Comparison of ENCODE assay signal across 8 cellular contexts in the genomic region with DNA sequence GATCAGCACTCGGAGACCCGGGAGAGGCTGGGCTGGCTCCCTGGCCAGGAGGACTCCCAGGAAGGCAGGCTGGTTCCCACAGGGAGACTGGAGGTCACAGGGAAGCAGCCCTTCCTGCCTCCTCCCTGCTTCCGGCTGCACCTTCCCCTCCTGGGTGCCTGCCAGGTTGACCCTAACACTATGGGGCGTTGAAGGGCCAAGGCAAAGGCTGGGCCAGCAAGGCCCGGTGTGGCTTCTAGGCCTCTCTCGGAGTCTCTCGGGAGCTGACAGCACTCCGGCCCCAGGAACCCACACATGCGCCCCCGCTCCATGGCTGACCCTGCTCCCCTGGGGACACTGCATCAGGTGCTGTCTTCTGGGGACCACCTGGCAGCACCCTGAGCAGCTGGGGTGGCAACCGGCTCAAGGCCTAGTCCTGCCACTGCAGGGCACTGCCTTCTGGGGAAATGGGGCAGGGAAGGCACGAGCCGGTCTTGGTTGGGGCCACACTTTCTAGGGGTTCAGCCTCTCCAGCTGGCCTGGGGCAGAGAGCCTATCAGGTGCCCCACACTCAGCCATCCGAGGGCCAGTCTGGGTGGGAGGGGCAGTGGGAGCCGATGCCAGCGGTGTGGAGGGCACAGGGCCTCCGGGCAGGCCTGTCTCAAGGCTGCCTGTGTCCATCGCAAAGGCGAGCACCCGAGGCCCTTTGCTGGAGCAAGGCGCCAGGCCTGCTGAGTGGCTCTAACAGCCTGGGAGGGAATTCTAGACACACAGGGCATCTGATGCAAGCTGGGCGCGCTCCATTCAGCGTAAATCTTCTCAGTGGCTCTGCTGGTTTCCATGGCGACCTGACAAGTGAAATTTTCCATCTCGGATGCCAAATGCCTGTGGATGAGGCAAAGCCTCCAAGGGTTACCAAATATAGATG. TPM values are rescaled to one million over a fixed set of nuclear protein-coding genes. Genes with fewer than 3 reads are reported as not detected.
DNase-seq lines count a peak whose midpoint lies in the region; FAIRE-seq and TF ChIP-seq lines count a peak whose summit lies in the region.

No MANE protein-coding gene starts in this region.

- no peak overlapping the region for H2AFZ ChIP-seq in endothelial cell of umbilical vein (ENCODE audit: low read depth, low read length)

- H3K4me3 ChIP-seq in endothelial cell of umbilical vein (replicated peaks in 1 of 3; ENCODE audit: insufficient read depth in 1 of 3, low read depth in 1 of 3, low read length in 3 of 3) (no peak overlapping the region), muscle layer of colon (ENCODE audit: low read depth in 1 of 2, low read length in 2 of 2) (peak overlapping the region in 1 of 2 donors; percentile 27)

- H3K9me3 ChIP-seq in endothelial cell of umbilical vein (replicated peaks; ENCODE audit: control insufficient read depth, insufficient read depth, low read length) (no peaks in the 10 kb centered on the region), muscle layer of colon (ENCODE audit: low read length) (no peaks in the 10 kb centered on the region)

- no peaks in the 10 kb centered on the region for H3K79me2 ChIP-seq in endothelial cell of umbilical vein (ENCODE audit: control insufficient read depth, insufficient read depth, low read length)

- no peak for TF ChIP-seq POLR2A in endothelial cell of umbilical vein (IDR thresholded peaks at IDR 0.05; ENCODE audit: low read depth, low read length)

- FAIRE-seq in endothelial cell of umbilical vein (lab: Jason Lieb, UNC), result no peak
- FAIRE-seq in urothelium cell line (lab: Jason Lieb, UNC), result peak; percentile 9

- H3K36me3 ChIP-seq in endothelial cell of umbilical vein (ENCODE audit: control insufficient read depth in 2 of 2, extremely low read depth in 1 of 2, insufficient read depth in 2 of 2, low read length in 2 of 2) (no peaks in the 10 kb centered on the region), muscle layer of colon (ENCODE audit: insufficient read depth, low read length) (no peaks in the 10 kb centered on the region)

- no peak overlapping the region for H3K9ac ChIP-seq in endothelial cell of umbilical vein (replicated peaks; ENCODE audit: extremely low read depth, insufficient read depth, low read length)
- peak overlapping the region; percentile 35 for H3K9ac ChIP-seq in muscle layer of colon (ENCODE audit: low read length)

- intact Hi-C loops in endothelial cell of umbilical vein (cut with micrococcal nuclease), result no loop called here

- H3K27me3 ChIP-seq in endothelial cell of umbilical vein (ENCODE audit: control insufficient read depth in 2 of 2, insufficient read depth in 2 of 2, low read length in 2 of 2) (no peaks in the 10 kb centered on the region), muscle layer of colon (ENCODE audit: control insufficient read depth in 1 of 2, insufficient read depth in 2 of 2, low read length in 2 of 2) (no peaks in the 10 kb centered on the region)

- POLR2A ChIA-PET in endothelial cell of umbilical vein (lab: Charles Lee), result no interaction called here

- TF ChIP-seq CTCF in endothelial cell of umbilical vein (IDR thresholded peaks at IDR 0.05; ENCODE audit: extremely low read depth in 1 of 2, insufficient read depth in 1 of 2, low read depth in 1 of 2, low read length in 2 of 2), result no peak

- peak; percentile 37 to 78 for DNase-seq in NCI-H524 (lab: John Stamatoyannopoulos, UW)
- no peak for DNase-seq in NCI-H524 treated with DMSO at 0.1 percent for 48 hours (lab: John Stamatoyannopoulos, UW)
- peak; percentile 54 for DNase-seq in endothelial cell of umbilical vein (ENCODE audit: low read depth, low spot score)
- DNase-seq in urothelium cell line (ENCODE audit: low spot score), result peak; percentile 75
- no peak for DNase-seq in GF-D8 (lab: John Stamatoyannopoulos, UW)
- no peak for DNase-seq in NCI-H748 treated with DMSO at 0.1 percent for 48 hours (lab: John Stamatoyannopoulos, UW)
- DNase-seq in stimulated activated CD4-positive, alpha-beta T cell treated with anti-CD3 and anti-CD28 coated beads, Interleukin-4, amount 100 ng/mL, for 4 hours, result no peak

- dilution Hi-C loops in endothelial cell of umbilical vein (cut with MboI; ENCODE audit: extremely low pct_ligation_motif_present, low sequenced_read_pairs), result no loop called here

- peaks cover 38% of the 10 kb centered on the region for H3K4me1 ChIP-seq in endothelial cell of umbilical vein (ENCODE audit: control insufficient read depth, extremely low read depth, insufficient read depth, low read length)
- H3K4me1 ChIP-seq in muscle layer of colon (ENCODE audit: insufficient read depth, low read length), result peaks cover 100% of the 10 kb centered on the region

- no peak overlapping the region for H3K27ac ChIP-seq in endothelial cell of umbilical vein (ENCODE audit: insufficient read depth, low read depth, low read length)
- peak overlapping the region; percentile 93 for H3K27ac ChIP-seq in muscle layer of colon (ENCODE audit: low read depth, low read length)

- no peaks in the 10 kb centered on the region for H4K20me1 ChIP-seq in endothelial cell of umbilical vein (replicated peaks; ENCODE audit: control insufficient read depth, extremely low read depth, insufficient read depth, low read length)

- no peak overlapping the region for H3K4me2 ChIP-seq in endothelial cell of umbilical vein (ENCODE audit: insufficient read depth, low read length)

- BruUV-seq in endothelial cell of umbilical vein (replicated peaks; lab: Mats Ljungman, UMichigan), result no TSS peak

- H3K9me1 ChIP-seq in endothelial cell of umbilical vein (replicated peaks; ENCODE audit: control insufficient read depth, extremely low read depth, insufficient read depth, low read length), result no peaks in the 10 kb centered on the region

- CTCF ChIA-PET in endothelial cell of umbilical vein (lab: Charles Lee), result interaction anchor here (1.0 kb wide), 1 partner anchor 47 kb away, joined by 3 read pairs; no protein-coding TSS in a partner anchor

TF ChIP-seq in endothelial cell of umbilical vein, 7 proteins besides CTCF, POLR2A, EP300 and RAD21:
- TF ChIP-seq JUN (IDR thresholded peaks at IDR 0.05; ENCODE audit: borderline replicate concordance, insufficient read depth, insufficient read length, low read depth) (no peak), POLR2AphosphoS5 (IDR thresholded peaks at IDR 0.05; ENCODE audit: insufficient read depth, low read depth, low read length) (no peak), FOS (IDR thresholded peaks at IDR 0.05; ENCODE audit: borderline replicate concordance, insufficient read depth, low read length) (no peak), MYC (IDR thresholded peaks at IDR 0.05; ENCODE audit: low read depth, low read length) (no peak)

RNA-seq across cellular contexts. Expression of gene MTSS2, which starts 5.6 kb away (rescaled TPM):
- 37.6 and 42.3 TPM in 2 replicates for total RNA-seq in endothelial cell of umbilical vein
- polyA plus RNA-seq in endothelial cell of umbilical vein, result 38.4 and 41.3 TPM in 2 replicates
- 32.0 and 51.0 TPM in 2 replicates for polyA plus RNA-seq in endothelial cell of umbilical vein (2011; cell fraction: cytosol; rRNA removed)
- polyA plus RNA-seq in endothelial cell of umbilical vein (2011; cell fraction: nucleus; rRNA removed), result 55.2 and 60.0 TPM in 2 replicates
- 39.0 and 64.5 TPM in 2 replicates for polyA plus RNA-seq in endothelial cell of umbilical vein (2012)
- polyA minus RNA-seq in endothelial cell of umbilical vein, result 13.4 and 35.5 TPM in 2 replicates
- 42.5 TPM for polyA minus RNA-seq in endothelial cell of umbilical vein (2011; cell fraction: cytosol; rRNA and poly(A)+ RNA removed)
- polyA minus RNA-seq in endothelial cell of umbilical vein (2011; cell fraction: nucleus; rRNA and poly(A)+ RNA removed), result 20.4 and 36.5 TPM in 2 replicates

RNA-seq across cellular contexts. Expression of gene IL34, which starts 45.1 kb away (rescaled TPM):
- 0.23 and 0.97 TPM in 2 replicates for total RNA-seq in endothelial cell of umbilical vein
- polyA plus RNA-seq in endothelial cell of umbilical vein, result 0.88 and 1.0 TPM in 2 replicates
- 0.52 and 0.86 TPM in 2 replicates for polyA plus RNA-seq in endothelial cell of umbilical vein (2011; cell fraction: cytosol; rRNA removed)
- polyA plus RNA-seq in endothelial cell of umbilical vein (2011; cell fraction: nucleus; rRNA removed), result 1.0 and 1.1 TPM in 2 replicates
- polyA plus RNA-seq in endothelial cell of umbilical vein (2012), result 0.15 and 0.37 TPM in 2 replicates
- polyA minus RNA-seq in endothelial cell of umbilical vein, result 0.15 TPM in 1 of 2 replicates, not detected in the other
- polyA minus RNA-seq in endothelial cell of umbilical vein (2011; cell fraction: cytosol; rRNA and poly(A)+ RNA removed), result not detected
- polyA minus RNA-seq in endothelial cell of umbilical vein (2011; cell fraction: nucleus; rRNA and poly(A)+ RNA removed), result 0.34 and 0.53 TPM in 2 replicates

Comparison
In these comparisons a context has a peak if more than half of its experiments do, and no peak if none do; other contexts are left out.
1. DNase-seq: peak in NCI-H524 (2 of 2), endothelial cell of umbilical vein (single experiment) and urothelium cell line (single experiment); none in NCI-H524 treated with DMSO at 0.1 percent for 48 hours (single experiment), GF-D8 (single experiment), NCI-H748 treated with DMSO at 0.1 percent for 48 hours (single experiment) and stimulated activated CD4-positive, alpha-beta T cell treated with anti-CD3 and anti-CD28 coated beads, Interleukin-4, amount 100 ng/mL, for 4 hours (0 of 2).